ENCODE assay signal across 1 cellular context in the genomic region with DNA sequence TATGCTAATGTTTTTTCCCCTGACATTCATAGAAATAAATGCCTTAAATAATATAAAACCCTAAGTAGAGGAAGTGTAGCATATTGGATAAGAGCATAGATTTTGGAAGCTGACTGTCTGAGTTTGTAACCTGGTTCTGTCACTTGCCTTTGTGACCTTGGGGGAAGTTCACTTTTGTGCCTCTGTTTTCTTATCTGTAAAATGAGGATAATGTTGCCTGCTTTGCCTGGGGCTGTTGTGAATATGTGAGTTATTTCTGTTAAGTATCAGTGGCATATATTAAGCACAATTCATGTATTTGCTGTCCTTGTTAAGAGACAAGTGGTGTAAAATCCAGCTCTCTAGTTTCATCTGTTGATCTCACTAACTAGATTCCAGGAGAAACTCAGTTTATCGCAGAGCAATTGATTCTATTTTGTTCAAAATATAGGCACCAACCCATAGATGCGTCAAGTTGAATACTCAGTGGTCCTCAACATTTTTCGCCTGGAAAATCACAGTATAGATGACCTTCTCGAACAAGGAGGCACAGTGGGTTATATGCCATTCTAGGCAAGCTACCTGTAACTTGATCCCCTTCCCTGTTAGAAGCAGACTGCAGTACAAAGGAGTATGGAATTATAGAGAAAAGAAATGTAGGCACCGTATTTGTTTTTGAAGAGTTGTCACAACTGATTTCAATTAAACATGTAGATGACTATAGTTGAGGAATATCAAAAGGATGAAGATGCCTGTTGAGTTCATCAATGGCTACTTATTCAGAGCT.
TF ChIP-seq lines count a peak whose summit lies in the region.

No MANE protein-coding gene starts in this region.

TF ChIP-seq in WTC11, 78 proteins besides CTCF, POLR2A, EP300 and RAD21 (continued from another document):
- no peak for TF ChIP-seq ERG (CRISPR knock-in tag; IDR thresholded peaks at IDR 0.05)
- no peak for TF ChIP-seq ATF1 (CRISPR knock-in tag; IDR thresholded peaks at IDR 0.05)
- TF ChIP-seq, protein P1, sequence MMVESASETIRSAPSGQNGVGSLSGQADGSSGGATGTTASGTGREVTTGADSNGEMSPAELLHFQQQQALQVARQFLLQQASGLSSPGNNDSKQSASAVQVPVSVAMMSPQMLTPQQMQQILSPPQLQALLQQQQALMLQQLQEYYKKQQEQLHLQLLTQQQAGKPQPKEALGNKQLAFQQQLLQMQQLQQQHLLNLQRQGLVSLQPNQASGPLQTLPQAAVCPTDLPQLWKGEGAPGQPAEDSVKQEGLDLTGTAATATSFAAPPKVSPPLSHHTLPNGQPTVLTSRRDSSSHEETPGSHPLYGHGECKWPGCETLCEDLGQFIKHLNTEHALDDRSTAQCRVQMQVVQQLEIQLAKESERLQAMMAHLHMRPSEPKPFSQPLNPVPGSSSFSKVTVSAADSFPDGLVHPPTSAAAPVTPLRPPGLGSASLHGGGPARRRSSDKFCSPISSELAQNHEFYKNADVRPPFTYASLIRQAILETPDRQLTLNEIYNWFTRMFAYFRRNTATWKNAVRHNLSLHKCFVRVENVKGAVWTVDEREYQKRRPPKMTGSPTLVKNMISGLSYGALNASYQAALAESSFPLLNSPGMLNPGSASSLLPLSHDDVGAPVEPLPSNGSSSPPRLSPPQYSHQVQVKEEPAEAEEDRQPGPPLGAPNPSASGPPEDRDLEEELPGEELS (CRISPR knock-in tag; IDR thresholded peaks at IDR 0.05): no peak
- no peak for TF ChIP-seq KAT7 (CRISPR knock-in tag; IDR thresholded peaks at IDR 0.05; ENCODE audit: borderline replicate concordance)
- TF ChIP-seq E2F1 (CRISPR knock-in tag; IDR thresholded peaks at IDR 0.05): no peak
- TF ChIP-seq FOXJ3 (CRISPR knock-in tag; IDR thresholded peaks at IDR 0.05; ENCODE audit: borderline replicate concordance): no peak
- TF ChIP-seq, protein P2, sequence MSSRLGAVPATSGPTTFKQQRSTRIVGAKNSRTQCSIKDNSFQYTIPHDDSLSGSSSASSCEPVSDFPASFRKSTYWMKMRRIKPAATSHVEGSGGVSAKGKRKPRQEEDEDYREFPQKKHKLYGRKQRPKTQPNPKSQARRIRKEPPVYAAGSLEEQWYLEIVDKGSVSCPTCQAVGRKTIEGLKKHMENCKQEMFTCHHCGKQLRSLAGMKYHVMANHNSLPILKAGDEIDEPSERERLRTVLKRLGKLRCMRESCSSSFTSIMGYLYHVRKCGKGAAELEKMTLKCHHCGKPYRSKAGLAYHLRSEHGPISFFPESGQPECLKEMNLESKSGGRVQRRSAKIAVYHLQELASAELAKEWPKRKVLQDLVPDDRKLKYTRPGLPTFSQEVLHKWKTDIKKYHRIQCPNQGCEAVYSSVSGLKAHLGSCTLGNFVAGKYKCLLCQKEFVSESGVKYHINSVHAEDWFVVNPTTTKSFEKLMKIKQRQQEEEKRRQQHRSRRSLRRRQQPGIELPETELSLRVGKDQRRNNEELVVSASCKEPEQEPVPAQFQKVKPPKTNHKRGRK (CRISPR knock-in tag; IDR thresholded peaks at IDR 0.05; ENCODE audit: borderline replicate concordance): no peak
- no peak for TF ChIP-seq TP53 (CRISPR knock-in tag; IDR thresholded peaks at IDR 0.05)
- TF ChIP-seq, protein P3, sequence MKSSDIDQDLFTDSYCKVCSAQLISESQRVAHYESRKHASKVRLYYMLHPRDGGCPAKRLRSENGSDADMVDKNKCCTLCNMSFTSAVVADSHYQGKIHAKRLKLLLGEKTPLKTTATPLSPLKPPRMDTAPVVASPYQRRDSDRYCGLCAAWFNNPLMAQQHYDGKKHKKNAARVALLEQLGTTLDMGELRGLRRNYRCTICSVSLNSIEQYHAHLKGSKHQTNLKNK (CRISPR knock-in tag; IDR thresholded peaks at IDR 0.05): no peak
- TF ChIP-seq ZNF219 (CRISPR knock-in tag; IDR thresholded peaks at IDR 0.05; ENCODE audit: borderline replicate concordance): no peak
